8 cellular contexts compared by ENCODE assay signal in genomic region chr22:39528681-39529486, GRCh38. TPM values are rescaled to one million over a fixed set of nuclear protein-coding genes. Genes with fewer than 3 reads are reported as not detected.
DNase-seq lines count a peak whose midpoint lies in the region; ATAC-seq, FAIRE-seq and TF ChIP-seq lines count a peak whose summit lies in the region.

No MANE protein-coding gene starts in this region.

- ATAC-seq in HG03097 (IDR thresholded peaks at IDR 0.05; ENCODE audit: low FRiP score, unreplicated experiment) (peak; percentile 34), GM19467 (IDR thresholded peaks at IDR 0.05; ENCODE audit: unreplicated experiment) (no peak)

- FAIRE-seq in kidney (lab: Jason Lieb, UNC), result no peak

- H3K4me3 ChIP-seq in kidney (ENCODE audit: low read length in 2 of 2), result peak overlapping the region; percentile 34 to 37

- peak; percentile 97 for DNase-seq in DMS153 (lab: John Stamatoyannopoulos, UW)
- DNase-seq in NCI-H345 (lab: John Stamatoyannopoulos, UW), result peak; percentile 94
- peak; percentile 81 for DNase-seq in activated CD4-positive, CD25-positive, alpha-beta regulatory T cell treated with anti-CD3 and anti-CD28 coated beads, Interleukin-2, amount 50 U/mL, for 16 hours (ENCODE audit: low read depth, low spot score)
- peak in 59 of 61 donors; percentile 41 to 94 (median 81) for DNase-seq in caudate nucleus (lab: John Stamatoyannopoulos, UW)
- peak; percentile 97 for DNase-seq in kidney
- peak; percentile 85 for DNase-seq in stimulated activated CD4-positive, alpha-beta T cell treated with anti-CD3 and anti-CD28 coated beads, Interleukin-12 subunit alpha, Interleukin-12 subunit beta, amount 100 ng/mL, for 4 hours

- intact Hi-C loops in kidney (cut with DNase I), result no loop called here

- TF ChIP-seq CTCF in kidney (IDR thresholded peaks at IDR 0.05; ENCODE audit: borderline replicate concordance, extremely low read depth, insufficient read depth), result peak; percentile 99

- H3K36me3 ChIP-seq in kidney (ENCODE audit: control insufficient read depth in 1 of 2, insufficient read depth in 2 of 2, low read length in 2 of 2), result peaks cover 13 to 22% of the 10 kb centered on the region in 2 donors

- H3K9ac ChIP-seq in kidney (ENCODE audit: low read length in 2 of 2), result peak overlapping the region; percentile 20 to 32

- no peaks in the 10 kb centered on the region for H3K9me3 ChIP-seq in kidney (ENCODE audit: control insufficient read depth in 1 of 2, low read length in 2 of 2)

- peaks cover 45 to 58% of the 10 kb centered on the region in 2 donors for H3K4me1 ChIP-seq in kidney (ENCODE audit: control insufficient read depth in 1 of 2, insufficient read depth in 1 of 2, low read depth in 1 of 2, low read length in 2 of 2)

- peak overlapping the region; percentile 26 for H3K27ac ChIP-seq in caudate nucleus (ENCODE audit: low read depth, low read length)
- H3K27ac ChIP-seq in kidney (ENCODE audit: low read depth in 2 of 2, low read length in 2 of 2), result peak overlapping the region in 1 of 2 donors; percentile 47

RNA-seq across cellular contexts. Expression of gene RPS19BP1, which starts 3.7 kb away (rescaled TPM):
- 51.8 TPM for total RNA-seq in kidney
- polyA plus RNA-seq in kidney (ENCODE audit: insufficient read depth, low read depth, low replicate concordance), result 180 TPM

RNA-seq across cellular contexts. Expression of gene ATF4, which starts 8.5 kb away (rescaled TPM):
- 261 TPM for total RNA-seq in kidney
- polyA plus RNA-seq in kidney (ENCODE audit: insufficient read depth, low read depth, low replicate concordance), result 293 TPM

RNA-seq across cellular contexts. Expression of gene MIEF1, which starts 26.8 kb away (rescaled TPM):
- 27.9 TPM for total RNA-seq in kidney
- 13.0 TPM for polyA plus RNA-seq in kidney (ENCODE audit: insufficient read depth, low read depth, low replicate concordance)

RNA-seq across cellular contexts. Expression of gene CACNA1I, which starts 41.7 kb away (rescaled TPM):
- total RNA-seq in kidney, result 0.63 TPM
- polyA plus RNA-seq in kidney (ENCODE audit: insufficient read depth, low read depth, low replicate concordance), result not detected
